27 cellular contexts compared by ENCODE assay signal in genomic region chr2:185242462-185242861, GRCh38.
"Had no signal": no experiment of that assay in that cellular context is flagged by ENCODE, and none has a peak within 500 bp of the region (broad histone marks: within the 10 kb centered on the region; RNA-seq: fewer than 3 reads in every experiment).

No MANE protein-coding gene starts in this region.

- H3K27ac ChIP-seq: stomach, suprapubic skin, testis, thoracic aorta, thyroid gland, tibial artery, tibial nerve, transverse colon, upper lobe of left lung, upper lobe of right lung, uterus, vagina had no signal

- H3K36me3 ChIP-seq: stomach, suprapubic skin, thoracic aorta, thyroid gland, tibial artery, tibial nerve, transverse colon, upper lobe of left lung, upper lobe of right lung, uterus, vagina had no signal

- H3K4me3 ChIP-seq: stomach, suprapubic skin, testis, thoracic aorta, thyroid gland, tibial artery, tibial nerve, transverse colon, upper lobe of left lung, upper lobe of right lung, uterus, vagina had no signal

- DNase-seq: stimulated activated CD4-positive, alpha-beta T cell treated with anti-CD3 and anti-CD28 coated beads, Interleukin-2, amount 100 ng/mL, for 48 hours; stimulated activated CD4-positive, alpha-beta T cell treated with anti-CD3 and anti-CD28 coated beads, Interleukin-4, amount 100 ng/mL, for 1 hour; stimulated activated CD4-positive, alpha-beta T cell treated with anti-CD3 and anti-CD28 coated beads, Interleukin-4, amount 100 ng/mL, for 24 hours; stimulated activated CD4-positive, alpha-beta T cell treated with anti-CD3 and anti-CD28 coated beads, Interleukin-4, amount 100 ng/mL, for 4 hours; stimulated activated CD8-positive, alpha-beta memory T cell treated with anti-CD3 and anti-CD28 coated beads, Interleukin-4, amount 100 ng/mL, for 48 hours; stimulated activated naive B cell treated with anti-CD40 and anti-IgM and Interleukin-4, amounts not matched to agents 10 μg/mL and 1 μg/mL and 100 μg/mL, for 72 hours; stimulated activated naive CD4-positive, alpha-beta T cell; stimulated activated naive CD4-positive, alpha-beta T cell treated with Interleukin-2 at 50 U/mL for 16 hours; stimulated activated naive CD8-positive, alpha-beta T cell treated with anti-CD3 and anti-CD28 coated beads, Interleukin-15, amount 100 ng/mL, for 72 hours; stimulated activated naive CD8-positive, alpha-beta T cell treated with anti-CD3 and anti-CD28 coated beads, Interleukin-15, Interleukin-2, amounts not matched to agents 100 U/mL and 50 U/mL, for 24 hours; stomach; substantia nigra; testis; thyroid gland; tibial artery; transverse colon; trophoblast cell; upper lobe of left lung; upper lobe of right lung; uterus had no signal

- H3K27me3 ChIP-seq: stomach, suprapubic skin, testis, thyroid gland, tibial artery, tibial nerve, transverse colon, upper lobe of left lung, upper lobe of right lung, uterus, vagina had no signal

- H3K4me1 ChIP-seq: stomach, suprapubic skin, testis, thyroid gland, tibial artery, tibial nerve, transverse colon, upper lobe of left lung, upper lobe of right lung, uterus, vagina had no signal

- FAIRE-seq: urothelium cell line had no signal

- ATAC-seq: stimulated activated effector memory CD8-positive, alpha-beta T cell treated with anti-CD3 and anti-CD28 coated beads, Interleukin-12 subunit alpha, Interleukin-12 subunit beta, amount 100 ng/mL, for 72 hours; stimulated activated memory B cell treated with anti-CD40 and anti-IgM and Interleukin-4, amounts not matched to agents 10 μg/mL and 1 μg/mL and 100 μg/mL, for 72 hours; stimulated activated naive B cell treated with anti-CD40 and anti-IgM and Interleukin-4, amounts not matched to agents 10 μg/mL and 1 μg/mL and 100 μg/mL, for 72 hours; stimulated activated naive CD8-positive, alpha-beta T cell treated with anti-CD3 and anti-CD28 coated beads, Interleukin-15, amount 100 ng/mL, for 72 hours; stimulated activated naive CD8-positive, alpha-beta T cell treated with anti-CD3 and anti-CD28 coated beads, Interleukin-15, Interleukin-2, amounts not matched to agents 100 U/mL and 50 U/mL, for 24 hours; upper lobe of right lung had no signal

- H3K9me3 ChIP-seq: suprapubic skin, testis, thoracic aorta, thyroid gland, tibial artery, tibial nerve, transverse colon, upper lobe of left lung, upper lobe of right lung, uterus, vagina had no signal
